ENCODE assay signal across 8 cellular contexts in genomic region chr10:93199221-93199681, GRCh38.
DNase-seq lines count a peak whose midpoint lies in the region; ATAC-seq, FAIRE-seq and TF ChIP-seq lines count a peak whose summit lies in the region.

No MANE protein-coding gene starts in this region.

- in situ Hi-C loops in HepG2 (cut with HindIII; ENCODE audit: extremely low pct_ligation_motif_present, low pct_unique_long_range_greater_than_20kb): no loop called here

- H3K9me3 ChIP-seq in HUES6 (ENCODE audit: control insufficient read depth, insufficient read depth, low read depth, low read length) (no peaks in the 10 kb centered on the region), HepG2 (ENCODE audit: low read length) (no peaks in the 10 kb centered on the region), suprapubic skin (no peaks in the 10 kb centered on the region)

- WGBS in HepG2 (ENCODE audit: low lambda C conversion rate): 2% methylated on average over 9 of the region's 9 CpGs
- 18% methylated on average over 9 of the region's 9 CpGs for WGBS in suprapubic skin

- H3K4me3 Mint-ChIP-seq in brain: peak overlapping the region; percentile 48 to 81 (median 66)

- H3K4me3 ChIP-seq in HUES6 (ENCODE audit: low read depth, low read length) (no peak overlapping the region), HepG2 (replicated peaks in 1 of 3; ENCODE audit: insufficient read depth in 1 of 3, low read depth in 2 of 3, low read length in 3 of 3) (peak overlapping the region in 1 of 3 experiments; percentile 49; a peak in 1 of 6 replicates), suprapubic skin (peak overlapping the region; percentile 35)

- no peaks in the 10 kb centered on the region for H3K36me3 ChIP-seq in HUES6 (ENCODE audit: control insufficient read depth, insufficient read depth, low read length)
- no peaks in the 10 kb centered on the region for H3K36me3 ChIP-seq in HepG2 (replicated peaks in 1 of 2; ENCODE audit: control insufficient read depth in 1 of 2, insufficient read depth in 2 of 2, low read length in 2 of 2)
- no peaks in the 10 kb centered on the region for H3K36me3 ChIP-seq in suprapubic skin

- H3K27ac ChIP-seq in HUES6 (ENCODE audit: low read depth, low read length) (peak overlapping the region; percentile 6; the same call in 1 of the 2 replicates), HepG2 (ENCODE audit: extremely low read length, insufficient read depth, low read length) (no peak overlapping the region), suprapubic skin (no peak overlapping the region)

- POLR2A ChIA-PET in HepG2 (lab: Yijun Ruan, JAX): no interaction called here

- CTCF ChIA-PET in HepG2 (lab: Yijun Ruan, JAX; ENCODE audit: low intra/inter-chr PET ratio, low total read pairs): no interaction called here

- H3K36me3 Mint-ChIP-seq in brain: no peaks in the 10 kb centered on the region

- H3K4me1 ChIP-seq in HUES6 (ENCODE audit: control insufficient read depth, insufficient read depth, low read length): peaks cover 19% of the 10 kb centered on the region
- peaks cover 13% of the 10 kb centered on the region for H3K4me1 ChIP-seq in HepG2 (ENCODE audit: insufficient read depth, low read length)
- H3K4me1 ChIP-seq in suprapubic skin: peaks cover 14% of the 10 kb centered on the region

- peak overlapping the region; percentile 66 for H3K4me2 ChIP-seq in HepG2 (ENCODE audit: low read depth, low read length)

- DNase-seq in A172 (ENCODE audit: low spot score) (peak; percentile 74), HepG2 (ENCODE audit: low spot score) (peak; percentile 22), suprapubic skin (ENCODE audit: low spot score in 2 of 2) (peak in 1 of 2 donors; percentile 65), DMS153 (lab: John Stamatoyannopoulos, UW) (no peak)
- no peak for DNase-seq in activated CD4-positive, alpha-beta T cell treated with anti-CD3 and anti-CD28 coated beads for 4 hours

- peaks cover 9% of the 10 kb centered on the region for H3K27me3 Mint-ChIP-seq in brain

- H3K27me3 ChIP-seq in HUES6 (ENCODE audit: control insufficient read depth, insufficient read depth, low read length): no peaks in the 10 kb centered on the region
- H3K27me3 ChIP-seq in HepG2 (ENCODE audit: control insufficient read depth in 1 of 2, insufficient read depth in 2 of 2, low read length in 2 of 2): peaks cover 0 to 13% of the 10 kb centered on the region in 2 experiments; a peak in 2 of 5 replicates
- H3K27me3 ChIP-seq in suprapubic skin: no peaks in the 10 kb centered on the region

- TF ChIP-seq POLR2A in HepG2 (IDR thresholded peaks at IDR 0.05; ENCODE audit: insufficient read depth in 1 of 2, low read depth in 2 of 2, low read length in 2 of 2) (no peak), suprapubic skin (IDR thresholded peaks at IDR 0.05) (no peak)

- intact Hi-C loops in HepG2 (cut with micrococcal nuclease; ENCODE audit: unreplicated experiment): no loop called here

- H2AFZ ChIP-seq in HepG2 (ENCODE audit: low read length): no peak overlapping the region

- no peak for TF ChIP-seq RAD21 in HepG2 (CRISPR knock-in tag; IDR thresholded peaks at IDR 0.05)

- no peak for FAIRE-seq in HepG2 (lab: Jason Lieb, UNC)

- peak overlapping the region in 4 of 5 experiments; percentile 25 to 94 (median 78) for H3K27ac Mint-ChIP-seq in brain

- H3K79me2 ChIP-seq in HepG2 (ENCODE audit: insufficient read depth, low read length): no peaks in the 10 kb centered on the region

- no peaks in the 10 kb centered on the region for H4K20me1 ChIP-seq in HepG2 (ENCODE audit: insufficient read depth, low read length)

- H3K9ac ChIP-seq in HUES6 (ENCODE audit: low read length) (no peak overlapping the region), HepG2 (ENCODE audit: insufficient read depth, low read depth, low read length) (no peak overlapping the region)

- peak; percentile 68 for ATAC-seq in HepG2
- ATAC-seq in HG03521 (IDR thresholded peaks at IDR 0.05; ENCODE audit: unreplicated experiment): no peak

- peaks cover 13% of the 10 kb centered on the region for H3K4me1 Mint-ChIP-seq in brain

- BruUV-seq in HepG2 (replicated peaks; lab: Mats Ljungman, UMichigan): no TSS peak

- no peak for TF ChIP-seq EP300 in HepG2 (IDR thresholded peaks at IDR 0.05; ENCODE audit: low read depth in 2 of 2, low read length in 2 of 2)
- no peak for TF ChIP-seq EP300 in HepG2 (CRISPR knock-in tag; IDR thresholded peaks at IDR 0.05; ENCODE audit: borderline replicate concordance)
- no peak for TF ChIP-seq EP300 in suprapubic skin (IDR thresholded peaks at IDR 0.05)

- TF ChIP-seq CTCF in brain (conservative IDR thresholded peaks at IDR 0.05) (no peak), HepG2 (CRISPR knock-in tag; IDR thresholded peaks at IDR 0.05) (no peak), suprapubic skin (IDR thresholded peaks at IDR 0.05) (no peak)

- peaks cover 0 to 2% (median 0%) of the 10 kb centered on the region in 5 experiments for H3K9me3 Mint-ChIP-seq in brain

TF ChIP-seq in HepG2, 621 proteins besides CTCF, POLR2A, EP300 and RAD21:
- TF ChIP-seq TARDBP (CRISPR knock-in tag; IDR thresholded peaks at IDR 0.05) (no peak), ETV5 (CRISPR knock-in tag; IDR thresholded peaks at IDR 0.05; ENCODE audit: borderline replicate concordance) (peak; percentile 34; the same call in 1 of the 2 replicates), MLX (CRISPR knock-in tag; IDR thresholded peaks at IDR 0.05) (no peak), ZNF180 (CRISPR knock-in tag; IDR thresholded peaks at IDR 0.05; ENCODE audit: borderline replicate concordance, low read depth) (no peak), ZNF350 (CRISPR knock-in tag; IDR thresholded peaks at IDR 0.05; ENCODE audit: borderline replicate concordance, low read depth) (no peak), ZNF652 (CRISPR knock-in tag; IDR thresholded peaks at IDR 0.05; ENCODE audit: borderline replicate concordance, low read depth) (no peak), ARID5B (CRISPR knock-in tag; IDR thresholded peaks at IDR 0.05) (0 out of 2 replicates have a peak, but pooled peaks have one; percentile 15), RNF219 (CRISPR knock-in tag; IDR thresholded peaks at IDR 0.05) (no peak), POLR2AphosphoS5 (IDR thresholded peaks at IDR 0.05; ENCODE audit: low read depth, low read length) (no peak), ZNF10 (CRISPR knock-in tag; IDR thresholded peaks at IDR 0.05; ENCODE audit: borderline replicate concordance, low read depth) (no peak), RARA (CRISPR knock-in tag; IDR thresholded peaks at IDR 0.05) (peak; percentile 90), FOSL2 (CRISPR knock-in tag; IDR thresholded peaks at IDR 0.05) (no peak), FOXA3 (CRISPR knock-in tag; IDR thresholded peaks at IDR 0.05) (no peak), KLF9 (CRISPR knock-in tag; IDR thresholded peaks at IDR 0.05; ENCODE audit: low read depth) (no peak), GABPA (IDR thresholded peaks at IDR 0.05; ENCODE audit: low read depth, low read length) (no peak), GABPA (CRISPR knock-in tag; IDR thresholded peaks at IDR 0.05; ENCODE audit: low read depth) (peak; percentile 39; the same call in 1 of the 2 replicates)

Comparison
In these comparisons a context has a peak if more than half of its experiments do, and no peak if none do; other contexts are left out.
1. DNase-seq: peak in A172 (single experiment) and HepG2 (single experiment); none in DMS153 (single experiment) and activated CD4-positive, alpha-beta T cell treated with anti-CD3 and anti-CD28 coated beads for 4 hours (0 of 2).